ENCODE assay signal across 7 cellular contexts in genomic region chr4:1953335-1953734, GRCh38.
"Had no signal": no experiment of that assay in that cellular context is flagged by ENCODE, and none has a peak within 500 bp of the region (broad histone marks: within the 10 kb centered on the region; RNA-seq: fewer than 3 reads in every experiment).

No MANE protein-coding gene starts in this region.

- H3K9me3 Mint-ChIP-seq: GM23338, H9, IgD-negative memory B cell had no signal

- H2AFZ ChIP-seq: GM23338 had no signal

- H3K27me3 Mint-ChIP-seq: IgD-negative memory B cell had no signal

- H3K4me2 ChIP-seq: GM23338 had no signal

- FAIRE-seq: H1, H54, HTR-8/SVneo had no signal

- H3K4me3 ChIP-seq: GM23338 had no signal

- ATAC-seq: GM23338 had no signal

- H3K36me3 Mint-ChIP-seq: IgD-negative memory B cell had no signal

- H3K4me1 Mint-ChIP-seq: GM23338, H9, IgD-negative memory B cell had no signal

- H3K4me3 Mint-ChIP-seq: GM23338, H9, IgD-negative memory B cell had no signal

- H3K27ac Mint-ChIP-seq: GM23338 had no signal

- DNase-seq: H9, HCEC 1CT had no signal
